Comparison of ENCODE assay signal across 8 cellular contexts in the genomic region with DNA sequence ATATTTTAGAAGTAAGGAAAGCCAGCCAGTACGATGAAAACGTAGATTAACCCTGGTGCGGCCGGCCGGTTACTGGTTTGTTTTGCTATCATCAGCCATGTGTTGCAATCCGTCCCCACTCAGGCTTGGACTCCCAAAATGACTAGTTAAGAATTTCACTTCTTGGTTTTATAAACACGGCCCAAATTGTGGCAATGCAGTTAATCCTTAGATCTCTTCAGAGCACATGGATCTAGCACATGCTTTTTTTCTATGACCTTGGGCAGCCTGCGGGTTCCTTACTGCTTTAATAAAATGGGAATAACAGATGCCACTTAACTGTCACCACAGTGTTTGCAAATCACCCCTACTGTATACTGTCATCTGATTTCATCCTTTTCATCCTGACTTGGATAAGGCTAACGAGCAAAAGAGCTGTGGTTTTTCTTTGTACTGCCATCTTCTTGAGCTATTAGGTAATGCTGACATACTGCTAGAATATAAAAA. TPM values are rescaled to one million over a fixed set of nuclear protein-coding genes. Genes with fewer than 3 reads are reported as not detected.
DNase-seq lines count a peak whose midpoint lies in the region; ATAC-seq and TF ChIP-seq lines count a peak whose summit lies in the region.

No MANE protein-coding gene starts in this region.

- intact Hi-C loops in Right ventricle myocardium superior (cut with DNase I) (no loop called here), left cardiac atrium (cut with DNase I) (no loop called here)

- H3K4me1 ChIP-seq in stomach smooth muscle (ENCODE audit: control insufficient read depth, insufficient read depth, low read length) = peaks cover 5% of the 10 kb centered on the region

- peaks cover 67% of the 10 kb centered on the region for H3K4me1 Mint-ChIP-seq in brain

- TF ChIP-seq CTCF in brain (conservative IDR thresholded peaks at IDR 0.05) = peak; percentile 17 to 50

- peak overlapping the region; percentile 93 to 94 for H3K9ac ChIP-seq in stomach smooth muscle (ENCODE audit: low read length in 2 of 2)

- H3K36me3 ChIP-seq in stomach smooth muscle (ENCODE audit: control insufficient read depth in 2 of 2, insufficient read depth in 2 of 2, low read length in 2 of 2) = no peaks in the 10 kb centered on the region

- peak overlapping the region; percentile 96 to 100 (median 99) for H3K27ac Mint-ChIP-seq in brain

- DNase-seq in Right ventricle myocardium superior (no peak), left cardiac atrium (no peak), NCI-H524 treated with DMSO at 0.1 percent for 48 hours (lab: John Stamatoyannopoulos, UW) (peak; percentile 70), left kidney (ENCODE audit: low read depth, low spot score) (peak; percentile 33), NCI-H1417 treated with DMSO at 0.1 percent for 48 hours (lab: John Stamatoyannopoulos, UW) (no peak)
- DNase-seq in NK-92 treated with Interleukin-12 subunit alpha and Interleukin-12 subunit beta, amount 100 ng/mL, for 24 hours (lab: John Stamatoyannopoulos, UW) = no peak

- H3K4me3 Mint-ChIP-seq in brain = peak overlapping the region; percentile 94 to 99 (median 97)

- H3K27me3 ChIP-seq in stomach smooth muscle (ENCODE audit: control insufficient read depth in 1 of 2, insufficient read depth in 2 of 2, low read length in 2 of 2) = no peaks in the 10 kb centered on the region

- no peaks in the 10 kb centered on the region for H3K9me3 ChIP-seq in stomach smooth muscle (ENCODE audit: control insufficient read depth in 2 of 2, low read length in 2 of 2)

- ATAC-seq in Right ventricle myocardium superior (ENCODE audit: poor library complexity) (peak; percentile 12), left cardiac atrium (no peak)

- H3K9me3 Mint-ChIP-seq in brain = peaks cover 2 to 19% (median 5%) of the 10 kb centered on the region in 5 experiments

- H3K27ac ChIP-seq in stomach smooth muscle (ENCODE audit: low read length) = peak overlapping the region; percentile 96

- peak overlapping the region; percentile 62 to 86 for H3K4me3 ChIP-seq in stomach smooth muscle (ENCODE audit: low read length in 2 of 2)

- peaks cover 11% of the 10 kb centered on the region for H3K27me3 Mint-ChIP-seq in brain

- peaks cover 37% of the 10 kb centered on the region for H3K36me3 Mint-ChIP-seq in brain

RNA-seq across cellular contexts. Expression of a gene that starts 1.5 kb away (rescaled TPM):
- total RNA-seq in Right ventricle myocardium superior = 50.7 TPM
- 10 to 100 TPM; 54.9 to 63.6 TPM for total RNA-seq in left cardiac atrium
- 108 TPM for polyA plus RNA-seq in brain (ENCODE audit: insufficient read depth, low read depth, low replicate concordance)

Comparison
In these comparisons a context has a peak if more than half of its experiments do, and no peak if none do; other contexts are left out.
1. DNase-seq: peak in NCI-H524 treated with DMSO at 0.1 percent for 48 hours (single experiment) and left kidney (single experiment); none in Right ventricle myocardium superior (single experiment), left cardiac atrium (single experiment), NK-92 treated with Interleukin-12 subunit alpha and Interleukin-12 subunit beta, amount 100 ng/mL, for 24 hours (single experiment) and NCI-H1417 treated with DMSO at 0.1 percent for 48 hours (single experiment).